ENCODE assay signal across 1 cellular context in genomic region chrY:15905557-15905956, GRCh38.
TF ChIP-seq lines count a peak whose summit lies in the region.

No MANE protein-coding gene starts in this region.

TF ChIP-seq in HepG2, 621 proteins besides CTCF, POLR2A, EP300 and RAD21 (continued from another document):
- TF ChIP-seq HMGXB4 (CRISPR knock-in tag; IDR thresholded peaks at IDR 0.05; ENCODE audit: borderline replicate concordance in 1 of 2, low read depth in 1 of 2) (no peak), ZNF75D (CRISPR knock-in tag; IDR thresholded peaks at IDR 0.05; ENCODE audit: borderline replicate concordance) (no peak), ZBTB43 (CRISPR knock-in tag; conservative IDR thresholded peaks at IDR 0.05) (no peak)
